In genomic region chr10:14588938-14589294, GRCh38 we compare ENCODE assay signal across 8 cellular contexts.
DNase-seq lines count a peak whose midpoint lies in the region; ATAC-seq and TF ChIP-seq lines count a peak whose summit lies in the region.
"Not testable (repeated sequence)": the region's sequence is repeated elsewhere in the genome, so short reads cannot be mapped to it uniquely, and the experiment has no call there.

No MANE protein-coding gene starts in this region.

- H3K9me3 Mint-ChIP-seq in CD4-positive, CD25-positive, alpha-beta regulatory T cell; IgD-negative memory B cell; activated CD4-positive, alpha-beta T cell treated with anti-CD3 and anti-CD28 coated beads for 36 hours (ENCODE audit: low read depth); activated naive CD4-positive, alpha-beta T cell treated with anti-CD3 and anti-CD28 coated beads for 36 hours; chondrocyte (ENCODE audit: low read depth): not testable (repeated sequence)

- TF ChIP-seq EP300 in upper lobe of left lung (IDR thresholded peaks at IDR 0.05), result not testable (repeated sequence)

- H3K27ac Mint-ChIP-seq in CD4-positive, CD25-positive, alpha-beta regulatory T cell, result peak overlapping the region; percentile 98 to 99 (median 99)
- H3K27ac Mint-ChIP-seq in IgD-negative memory B cell (peak overlapping the region; percentile 27 to 94 (median 92)), chondrocyte (ENCODE audit: unreplicated experiment) (peak overlapping the region; percentile 87)
- peak overlapping the region; percentile 89 for H3K27ac Mint-ChIP-seq in activated CD4-positive, alpha-beta T cell treated with anti-CD3 and anti-CD28 coated beads for 36 hours
- H3K27ac Mint-ChIP-seq in activated naive CD4-positive, alpha-beta T cell treated with anti-CD3 and anti-CD28 coated beads for 36 hours, result peak overlapping the region; percentile 97

- H3K9me3 ChIP-seq in CD4-positive, CD25-positive, alpha-beta regulatory T cell (ENCODE audit: control insufficient read depth in 2 of 2, low read length in 2 of 2); right lobe of liver; smooth muscle cell (replicated peaks; ENCODE audit: low read depth); upper lobe of left lung: not testable (repeated sequence)

- not testable (repeated sequence) for TF ChIP-seq CTCF in chondrocyte (IDR thresholded peaks at IDR 0.05); right lobe of liver (IDR thresholded peaks at IDR 0.05); smooth muscle cell (IDR thresholded peaks at IDR 0.05; ENCODE audit: borderline replicate concordance, insufficient read depth, poor library complexity, severe bottlenecking); upper lobe of left lung (IDR thresholded peaks at IDR 0.05)

- 61% methylated on average over 6 of the region's 6 CpGs for WGBS in right lobe of liver (ENCODE audit: insufficient coverage, low coverage, low lambda C conversion rate, missing lambda C conversion rate)
- WGBS in smooth muscle cell (ENCODE audit: low lambda C conversion rate), result 57% methylated on average over 6 of the region's 6 CpGs
- WGBS in upper lobe of left lung, 2 donors, result 71 to 85% methylated on average over 5 to 6 of the region's 6 CpGs

- ATAC-seq in CD4-positive, CD25-positive, alpha-beta regulatory T cell (ENCODE audit: low read depth in 2 of 2); activated CD4-positive, alpha-beta T cell treated with anti-CD3 and anti-CD28 coated beads for 36 hours; right lobe of liver; upper lobe of left lung (ENCODE audit: low FRiP score in 2 of 2): not testable (repeated sequence)

- H3K4me1 Mint-ChIP-seq in CD4-positive, CD25-positive, alpha-beta regulatory T cell, result peaks cover 57 to 93% (median 79%) of the 10 kb centered on the region in 4 donors
- H3K4me1 Mint-ChIP-seq in IgD-negative memory B cell (peaks cover 70 to 83% (median 82%) of the 10 kb centered on the region in 3 donors), chondrocyte (ENCODE audit: low read depth) (peaks cover 24% of the 10 kb centered on the region)
- peaks cover 89% of the 10 kb centered on the region for H3K4me1 Mint-ChIP-seq in activated CD4-positive, alpha-beta T cell treated with anti-CD3 and anti-CD28 coated beads for 36 hours
- H3K4me1 Mint-ChIP-seq in activated naive CD4-positive, alpha-beta T cell treated with anti-CD3 and anti-CD28 coated beads for 36 hours (ENCODE audit: low read depth), result peaks cover 86% of the 10 kb centered on the region

- peak overlapping the region; percentile 84 to 90 (median 86) for H3K4me3 Mint-ChIP-seq in CD4-positive, CD25-positive, alpha-beta regulatory T cell
- peak overlapping the region in 2 of 4 donors; percentile 5 to 76 for H3K4me3 Mint-ChIP-seq in IgD-negative memory B cell
- peak overlapping the region; percentile 40 for H3K4me3 Mint-ChIP-seq in activated CD4-positive, alpha-beta T cell treated with anti-CD3 and anti-CD28 coated beads for 36 hours
- H3K4me3 Mint-ChIP-seq in activated naive CD4-positive, alpha-beta T cell treated with anti-CD3 and anti-CD28 coated beads for 36 hours, result peak overlapping the region; percentile 63
- not testable (repeated sequence) for H3K4me3 Mint-ChIP-seq in chondrocyte (ENCODE audit: unreplicated experiment)

- not testable (repeated sequence) for H3K4me2 ChIP-seq in smooth muscle cell

- H3K36me3 ChIP-seq in CD4-positive, CD25-positive, alpha-beta regulatory T cell (ENCODE audit: control insufficient read depth, insufficient read depth, low read length), result peaks cover 29% of the 10 kb centered on the region
- H3K36me3 ChIP-seq in right lobe of liver; smooth muscle cell (ENCODE audit: low read depth); upper lobe of left lung: not testable (repeated sequence)

- peaks cover 85% of the 10 kb centered on the region for H3K4me1 ChIP-seq in CD4-positive, CD25-positive, alpha-beta regulatory T cell (ENCODE audit: control insufficient read depth, insufficient read depth, low read length, poor library complexity, severe bottlenecking)
- peaks cover 0 to 62% (median 18%) of the 10 kb centered on the region in 4 donors for H3K4me1 ChIP-seq in right lobe of liver
- not testable (repeated sequence) for H3K4me1 ChIP-seq in smooth muscle cell (ENCODE audit: low read depth)
- peaks cover 13 to 30% (median 17%) of the 10 kb centered on the region in 4 donors for H3K4me1 ChIP-seq in upper lobe of left lung

- peaks cover 22% of the 10 kb centered on the region for H3K79me2 ChIP-seq in smooth muscle cell (ENCODE audit: low read depth)

- CTCF ChIA-PET in activated CD4-positive, alpha-beta T cell treated with anti-CD3 and anti-CD28 coated beads for 36 hours (lab: Charles Lee), result interaction anchor here (0.9 to 2.2 kb wide), 6 partner anchors 11 to 249 kb away, joined by 3 to 11 read pairs (median 4); partner anchors contain the start of genes CDNF, HSPA14 and MSANTD7
- CTCF ChIA-PET in activated naive CD4-positive, alpha-beta T cell treated with anti-CD3 and anti-CD28 coated beads for 36 hours (lab: Charles Lee), result interaction anchor here (0.6 to 1.2 kb wide), 5 partner anchors 11 to 60 kb away, joined by 3 to 4 read pairs (median 4); no protein-coding TSS in a partner anchor

- not testable (repeated sequence) for H3K36me3 Mint-ChIP-seq in CD4-positive, CD25-positive, alpha-beta regulatory T cell; IgD-negative memory B cell; chondrocyte (ENCODE audit: low read depth)
- peaks cover 63% of the 10 kb centered on the region for H3K36me3 Mint-ChIP-seq in activated CD4-positive, alpha-beta T cell treated with anti-CD3 and anti-CD28 coated beads for 36 hours (ENCODE audit: low read depth)
- peaks cover 35% of the 10 kb centered on the region for H3K36me3 Mint-ChIP-seq in activated naive CD4-positive, alpha-beta T cell treated with anti-CD3 and anti-CD28 coated beads for 36 hours (ENCODE audit: low read depth)

- DNase-seq in CD4-positive, CD25-positive, alpha-beta regulatory T cell; activated CD4-positive, alpha-beta T cell treated with anti-CD3 and anti-CD28 coated beads for 36 hours; activated naive CD4-positive, alpha-beta T cell treated with anti-CD3 and anti-CD28 coated beads for 36 hours; chondrocyte (ENCODE audit: low spot score); right lobe of liver; smooth muscle cell (lab: John Stamatoyannopoulos, UW; ENCODE audit: unreplicated experiment); upper lobe of left lung: not testable (repeated sequence)

- not testable (repeated sequence) for H3K27me3 ChIP-seq in CD4-positive, CD25-positive, alpha-beta regulatory T cell (ENCODE audit: control insufficient read depth, insufficient read depth, low read length); right lobe of liver; smooth muscle cell (ENCODE audit: low read depth); upper lobe of left lung

- H3F3A ChIP-seq in smooth muscle cell (ENCODE audit: low read depth), result not testable (repeated sequence)

- intact Hi-C loops in activated CD4-positive, alpha-beta T cell treated with anti-CD3 and anti-CD28 coated beads for 36 hours (cut with DNase I, micrococcal nuclease), result loop anchor here (1.0 to 10.0 kb wide), 10 partner anchors 15 to 368 kb away; partner anchors contain the start of genes CDNF (in 2 of the 2), HSPA14 (in 2 of the 2), MEIG1 (in 2 of the 2) and MSANTD7 (in 2 of the 2)
- intact Hi-C loops in activated naive CD4-positive, alpha-beta T cell treated with anti-CD3 and anti-CD28 coated beads for 36 hours (cut with micrococcal nuclease), result loop anchor here (1.0 to 5.0 kb wide), 11 partner anchors 16 to 802 kb away; partner anchors contain the start of genes CDNF, HSPA14, MEIG1 and MSANTD7
- intact Hi-C loops in right lobe of liver (cut with DNase I), result not testable (repeated sequence)

- H2AFZ ChIP-seq in smooth muscle cell (ENCODE audit: low read depth), result not testable (repeated sequence)

- TF ChIP-seq POLR2A in right lobe of liver (IDR thresholded peaks at IDR 0.05); upper lobe of left lung (IDR thresholded peaks at IDR 0.05): not testable (repeated sequence)

- not testable (repeated sequence) for H3K27me3 Mint-ChIP-seq in CD4-positive, CD25-positive, alpha-beta regulatory T cell; IgD-negative memory B cell; activated CD4-positive, alpha-beta T cell treated with anti-CD3 and anti-CD28 coated beads for 36 hours; activated naive CD4-positive, alpha-beta T cell treated with anti-CD3 and anti-CD28 coated beads for 36 hours (ENCODE audit: low read depth); chondrocyte (ENCODE audit: low read depth)

- H3K4me3 ChIP-seq in CD4-positive, CD25-positive, alpha-beta regulatory T cell (ENCODE audit: low read depth, low read length), result peak overlapping the region; percentile 78
- H3K4me3 ChIP-seq in right lobe of liver, smooth muscle cell, upper lobe of left lung: not testable (repeated sequence)

- peak overlapping the region; percentile 91 for H3K27ac ChIP-seq in CD4-positive, CD25-positive, alpha-beta regulatory T cell (ENCODE audit: insufficient read depth, low read length, poor library complexity, severe bottlenecking)
- peak overlapping the region; percentile 68 to 82 (median 76) for H3K27ac ChIP-seq in right lobe of liver
- peak overlapping the region; percentile 91 for H3K27ac ChIP-seq in smooth muscle cell (ENCODE audit: low read depth)
- H3K27ac ChIP-seq in upper lobe of left lung, result peak overlapping the region; percentile 42 to 74 (median 67)

- peaks cover 41% of the 10 kb centered on the region for H4K20me1 ChIP-seq in smooth muscle cell (ENCODE audit: low read depth)

- H3K9ac ChIP-seq in smooth muscle cell (ENCODE audit: low read depth), result not testable (repeated sequence)

- POLR2A ChIA-PET in activated CD4-positive, alpha-beta T cell treated with anti-CD3 and anti-CD28 coated beads for 36 hours (lab: Charles Lee), result interaction anchor here (0.8 to 1.7 kb wide), 4 partner anchors 11 to 289 kb away, joined by 3 to 8 read pairs (median 4); partner anchors contain the start of gene SUV39H2
